In genomic region chr10:68516216-68516615, GRCh38 we compare ENCODE assay signal across 7 cellular contexts. TPM values are rescaled to one million over a fixed set of nuclear protein-coding genes. Genes with fewer than 3 reads are reported as not detected.
A peak's percentile ranks its signal among the peaks of the same experiment; 100 is the strongest.
DNase-seq lines count a peak whose midpoint lies in the region; TF ChIP-seq lines count a peak whose summit lies in the region.
"Not testable (repeated sequence)": the region's sequence is repeated elsewhere in the genome, so short reads cannot be mapped to it uniquely, and the experiment has no call there.

No MANE protein-coding gene starts in this region.

- H2AFZ ChIP-seq in H9 (ENCODE audit: low read length); SK-N-SH (ENCODE audit: low read depth): not testable (repeated sequence)

- H3K4me3 Mint-ChIP-seq in H9; MCF 10A (ENCODE audit: unreplicated experiment): not testable (repeated sequence)

- H4K5ac ChIP-seq in H9 (ENCODE audit: insufficient read length, low read depth, low read length), result not testable (repeated sequence)

- H3F3A ChIP-seq in SK-N-SH (replicated peaks; ENCODE audit: insufficient read depth), result peaks cover 20% of the 10 kb centered on the region

- not testable (repeated sequence) for TF ChIP-seq RAD21 in SK-N-SH (IDR thresholded peaks at IDR 0.05; ENCODE audit: low read length)

- H4K8ac ChIP-seq in H9 (replicated peaks; ENCODE audit: insufficient read length, low read depth, low read length), result not testable (repeated sequence)

- not testable (repeated sequence) for H2BK15ac ChIP-seq in H9 (ENCODE audit: low read depth, low read length)

- not testable (repeated sequence) for H3K27me3 ChIP-seq in H9 (ENCODE audit: insufficient read depth, low read length); SK-N-SH (ENCODE audit: insufficient read depth); mucosa of stomach (ENCODE audit: control insufficient read depth, insufficient read depth, low read length); skeletal muscle satellite cell (ENCODE audit: control insufficient read depth, insufficient read depth, low read length)

- not testable (repeated sequence) for H3K9ac ChIP-seq in H9 (ENCODE audit: extremely low read depth, insufficient read length, low read length); skeletal muscle satellite cell (ENCODE audit: low read depth, low read length)
- H3K9ac ChIP-seq in SK-N-SH (peak overlapping the region; percentile 21; the same call in 1 of the 2 replicates), mucosa of stomach (ENCODE audit: low read length) (peak overlapping the region; percentile 39)

- POLR2A ChIA-PET in SK-N-SH (lab: Yijun Ruan, JAX), result not testable (repeated sequence)
- POLR2A ChIA-PET in MCF 10A (lab: Yijun Ruan, JAX), result interaction anchor here (0.7 to 1.6 kb wide), 3 partner anchors 11 to 436 kb away, joined by 3 to 5 read pairs (median 5); partner anchors contain the start of genes CCAR1 and SLC25A16

- H4K20me1 ChIP-seq in H9 (ENCODE audit: control insufficient read depth, insufficient read depth, insufficient read length); SK-N-SH (ENCODE audit: insufficient read depth): not testable (repeated sequence)

- not testable (repeated sequence) for DNase-seq in H9; SK-N-SH; MCF 10A (ENCODE audit: unreplicated experiment); epithelial cell of prostate (ENCODE audit: low read depth, low spot score)

- not testable (repeated sequence) for H3K36me3 ChIP-seq in SK-N-SH (replicated peaks in 1 of 2; ENCODE audit: control insufficient read depth in 1 of 2, insufficient read depth in 2 of 2, low read length in 1 of 2); mucosa of stomach (ENCODE audit: control insufficient read depth, insufficient read depth, low read length); skeletal muscle satellite cell (ENCODE audit: insufficient read depth, low read length)

- not testable (repeated sequence) for H2BK120ac ChIP-seq in H9 (ENCODE audit: low read depth, low read length, poor library complexity, severe bottlenecking)

- H3K4me3 ChIP-seq in SK-N-SH (ENCODE audit: low read depth in 2 of 2, low read length in 1 of 2); mucosa of stomach (ENCODE audit: low read length); skeletal muscle satellite cell (ENCODE audit: low read length): not testable (repeated sequence)

- not testable (repeated sequence) for H2BK5ac ChIP-seq in H9 (ENCODE audit: insufficient read length, low read length)

- H3K79me2 ChIP-seq in H9 (ENCODE audit: insufficient read depth, low read length), result not testable (repeated sequence)
- peaks cover 17% of the 10 kb centered on the region for H3K79me2 ChIP-seq in SK-N-SH (ENCODE audit: insufficient read depth)

- not testable (repeated sequence) for H3K27me3 Mint-ChIP-seq in H9 (ENCODE audit: low read depth); MCF 10A (ENCODE audit: insufficient read depth, unreplicated experiment)

- intact Hi-C loops in MCF 10A (cut with micrococcal nuclease), result not testable (repeated sequence)

- H3K4ac ChIP-seq in H9 (ENCODE audit: low read depth, low read length), result not testable (repeated sequence)

- H3K23ac ChIP-seq in H9 (ENCODE audit: insufficient read length, low read depth, low read length), result not testable (repeated sequence)

- H3K9me2 ChIP-seq in SK-N-SH, result not testable (repeated sequence)

- BruUV-seq in MCF 10A (replicated peaks; lab: Mats Ljungman, UMichigan), result not testable (repeated sequence)

- not testable (repeated sequence) for H3K18ac ChIP-seq in H9 (ENCODE audit: insufficient read length, low read depth, low read length)

- H3K9me3 Mint-ChIP-seq in H9; MCF 10A (ENCODE audit: unreplicated experiment): not testable (repeated sequence)

- H3K4me2 ChIP-seq in H9 (ENCODE audit: insufficient read depth, insufficient read length, low read length), result not testable (repeated sequence)
- H3K4me2 ChIP-seq in SK-N-SH (peak overlapping the region; percentile 21; the same call in 1 of the 2 replicates), skeletal muscle satellite cell (ENCODE audit: low read length) (peak overlapping the region; percentile 21)

- not testable (repeated sequence) for H3T11ph ChIP-seq in H9 (ENCODE audit: low read length)

- peak overlapping the region; percentile 44 for H3K27ac ChIP-seq in 22Rv1
- H3K27ac ChIP-seq in H9 (ENCODE audit: insufficient read length, low read depth, low read length), result not testable (repeated sequence)
- peak overlapping the region in 1 of 2 experiments; percentile 66; a peak in 2 of 4 replicates for H3K27ac ChIP-seq in SK-N-SH (ENCODE audit: low read depth in 2 of 2, low read length in 1 of 2)
- H3K27ac ChIP-seq in epithelial cell of prostate, result peak overlapping the region; percentile 75

- not testable (repeated sequence) for H3K23me2 ChIP-seq in H9 (ENCODE audit: insufficient read length, low read depth, low read length, poor library complexity, severe bottlenecking)

- not testable (repeated sequence) for TF ChIP-seq EP300 in SK-N-SH (IDR thresholded peaks at IDR 0.05; ENCODE audit: borderline replicate concordance in 1 of 2, low read depth in 1 of 2, low read length in 1 of 2)

- not testable (repeated sequence) for H3K56ac ChIP-seq in H9 (ENCODE audit: insufficient read length, low read depth, low read length)

- not testable (repeated sequence) for H3K14ac ChIP-seq in H9 (ENCODE audit: insufficient read depth, low read length)

- H3K27ac Mint-ChIP-seq in H9 (peak overlapping the region in 2 of 3 experiments; percentile 6 to 74; a peak in 3 of 7 replicates), MCF 10A (ENCODE audit: low read depth, unreplicated experiment) (peak overlapping the region; percentile 67)

- not testable (repeated sequence) for H2AK5ac ChIP-seq in H9 (ENCODE audit: insufficient read length, low read length)

- CTCF ChIA-PET in SK-N-SH (lab: Yijun Ruan, JAX); MCF 10A (lab: Yijun Ruan, JAX): not testable (repeated sequence)

- H3K9me3 ChIP-seq in H9 (ENCODE audit: control insufficient read depth, low read depth, low read length); SK-N-SH; mucosa of stomach (ENCODE audit: control insufficient read depth, low read length); skeletal muscle satellite cell (replicated peaks; ENCODE audit: low read length): not testable (repeated sequence)

- not testable (repeated sequence) for TF ChIP-seq CTCF in 22Rv1 (IDR thresholded peaks at IDR 0.05); H9 (conservative IDR thresholded peaks at IDR 0.05); SK-N-SH (IDR thresholded peaks at IDR 0.05); MCF 10A (IDR thresholded peaks at IDR 0.05; ENCODE audit: unreplicated experiment)

- no CpG with 5 or more reads among the region's 2 CpGs for WGBS in H9 (ENCODE audit: extremely low coverage, insufficient read length, low lambda C conversion rate)
- 95% methylated on average over 2 of the region's 2 CpGs for WGBS in SK-N-SH (ENCODE audit: low lambda C conversion rate)

- H2BK12ac ChIP-seq in H9 (ENCODE audit: insufficient read length, low read depth, low read length), result not testable (repeated sequence)

- H3K36me3 Mint-ChIP-seq in H9 (ENCODE audit: insufficient read depth in 1 of 3, low read depth in 3 of 3), result not testable (repeated sequence)
- peaks cover 27% of the 10 kb centered on the region for H3K36me3 Mint-ChIP-seq in MCF 10A (ENCODE audit: insufficient read depth, unreplicated experiment)

- not testable (repeated sequence) for H3K4me1 ChIP-seq in H9 (ENCODE audit: insufficient read depth, low read length); SK-N-SH (ENCODE audit: control insufficient read depth in 1 of 2, insufficient read depth in 2 of 2, low read depth in 1 of 2, low read length in 1 of 2)
- H3K4me1 ChIP-seq in mucosa of stomach (ENCODE audit: control insufficient read depth, insufficient read depth, low read length) (peaks cover 11% of the 10 kb centered on the region), skeletal muscle satellite cell (ENCODE audit: control insufficient read depth, insufficient read depth, low read length) (peaks cover 11% of the 10 kb centered on the region)

- H3K79me1 ChIP-seq in H9 (ENCODE audit: insufficient read depth, low read depth, low read length, poor library complexity, severe bottlenecking), result not testable (repeated sequence)

- not testable (repeated sequence) for H4K91ac ChIP-seq in H9 (ENCODE audit: insufficient read length, low read depth, low read length)

- not testable (repeated sequence) for H3K4me1 Mint-ChIP-seq in H9; MCF 10A (ENCODE audit: insufficient read depth, unreplicated experiment)

- not testable (repeated sequence) for H2BK20ac ChIP-seq in H9 (ENCODE audit: low read depth, low read length, poor library complexity, severe bottlenecking)

RNA-seq across cellular contexts. Expression of gene SLC25A16, which starts 11.1 kb away (rescaled TPM):
- total RNA-seq in H9 (2021) (11.4 and 12.7 TPM in 2 replicates), MCF 10A (2022) (18.3 and 20.0 TPM in 2 replicates)
- polyA plus RNA-seq in SK-N-SH (2012; rRNA removed), result 5.8 and 8.4 TPM in 2 replicates
- 9.2 and 12.2 TPM in 2 replicates for polyA plus RNA-seq in SK-N-SH (2012; cell fraction: cytosol; rRNA removed)
- polyA plus RNA-seq in SK-N-SH (2012; cell fraction: nucleus; rRNA removed), result 19.6 and 30.9 TPM in 2 replicates
- 9.6 and 14.2 TPM in 2 replicates for total RNA-seq in skeletal muscle satellite cell (2012; rRNA removed)

RNA-seq across cellular contexts. Expression of gene TET1, which starts 43.9 kb away (rescaled TPM):
- 52.1 and 53.4 TPM in 2 replicates for total RNA-seq in H9 (2021)
- polyA plus RNA-seq in SK-N-SH (2012; rRNA removed), result 0.38 and 0.44 TPM in 2 replicates
- polyA plus RNA-seq in SK-N-SH (2012; cell fraction: cytosol; rRNA removed), result 0.32 and 0.39 TPM in 2 replicates
- 0.65 and 0.88 TPM in 2 replicates for polyA plus RNA-seq in SK-N-SH (2012; cell fraction: nucleus; rRNA removed)
- 0.05 TPM in 1 of 2 replicates, not detected in the other for total RNA-seq in MCF 10A (2022)
- total RNA-seq in skeletal muscle satellite cell (2012; rRNA removed), result 2.0 and 3.7 TPM in 2 replicates

RNA-seq across cellular contexts. Expression of gene DNA2, which starts 44.4 kb away (rescaled TPM):
- total RNA-seq in H9 (2021) (43.4 and 46.9 TPM in 2 replicates), MCF 10A (2022) (2.6 and 6.9 TPM in 2 replicates)
- polyA plus RNA-seq in SK-N-SH (2012; rRNA removed), result 2.5 and 3.9 TPM in 2 replicates
- polyA plus RNA-seq in SK-N-SH (2012; cell fraction: cytosol; rRNA removed), result 3.4 and 4.0 TPM in 2 replicates
- 2.6 and 7.8 TPM in 2 replicates for polyA plus RNA-seq in SK-N-SH (2012; cell fraction: nucleus; rRNA removed)
- 4.3 and 5.2 TPM in 2 replicates for total RNA-seq in skeletal muscle satellite cell (2012; rRNA removed)

Comparison
In these comparisons a context has a peak if more than half of its experiments do, and no peak if none do; other contexts are left out.
1. RNA of gene TET1, which starts 43.9 kb away (total RNA-seq): 52.1 to 53.4 TPM in H9; 0.05 TPM in MCF 10A; every median in the first group is over 10 times any median in the second.